In the genomic region with DNA sequence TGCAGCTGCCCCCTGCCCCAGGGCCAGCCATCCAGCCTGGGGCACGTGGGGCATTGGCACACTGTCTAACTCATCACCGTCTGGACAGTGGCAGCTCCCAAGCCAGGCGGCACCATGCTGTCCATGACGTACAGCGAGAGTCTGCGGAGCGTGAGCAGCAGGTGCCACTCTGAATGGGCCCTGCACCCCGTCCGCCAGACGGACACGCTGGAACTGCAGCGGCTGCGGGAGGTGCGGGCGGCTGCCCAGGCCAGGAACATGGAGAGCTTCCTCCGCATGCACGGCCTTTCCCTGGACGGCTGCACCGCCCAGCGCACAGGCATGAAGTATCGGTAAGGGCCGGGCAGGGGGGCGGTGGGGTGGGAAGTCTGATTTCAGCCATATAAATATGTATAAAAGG, we compare ENCODE assay signal across 6 cellular contexts.
"Had no signal": no experiment of that assay in that cellular context is flagged by ENCODE, and none has a peak within 500 bp of the region (broad histone marks: within the 10 kb centered on the region; RNA-seq: fewer than 3 reads in every experiment).

No MANE protein-coding gene starts in this region.

- H3K4me3 Mint-ChIP-seq: HFFc6 had no signal

- H3K9me3 Mint-ChIP-seq: HFFc6 had no signal

- ATAC-seq: HCT116 had no signal

- DNase-seq: GM23248, GOT3, H7, HFFc6, IMR-90 had no signal

- H3K27ac Mint-ChIP-seq: HFFc6 had no signal
